In the genomic region with DNA sequence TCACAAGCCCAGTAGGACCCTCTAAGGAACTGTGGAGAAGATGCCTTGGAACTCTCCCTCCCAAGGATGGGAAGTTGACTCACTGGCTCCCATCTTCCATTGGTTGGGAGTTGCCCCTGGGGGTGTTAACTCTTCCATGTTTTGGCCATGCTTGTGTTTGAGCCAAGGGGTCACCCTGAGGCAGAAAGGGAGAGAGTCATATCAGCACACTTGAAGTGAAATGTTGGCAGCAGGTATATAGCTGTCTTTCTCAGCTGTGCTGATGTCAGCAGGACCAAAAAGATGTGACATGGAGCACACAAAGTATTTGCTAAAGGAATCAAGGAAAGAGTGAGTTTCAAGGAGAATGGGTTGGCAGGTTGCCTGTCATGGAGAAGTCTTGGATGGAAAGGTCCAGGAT, we compare ENCODE assay signal across 25 cellular contexts.
DNase-seq lines count a peak whose midpoint lies in the region; ATAC-seq, FAIRE-seq and TF ChIP-seq lines count a peak whose summit lies in the region.
"Had no signal": no experiment of that assay in that cellular context is flagged by ENCODE, and none has a peak within 500 bp of the region (broad histone marks: within the 10 kb centered on the region; RNA-seq: fewer than 3 reads in every experiment).

No MANE protein-coding gene starts in this region.

- H3F3A ChIP-seq in Loucy (ENCODE audit: low read depth) = no peaks in the 10 kb centered on the region

- H3K4me1 ChIP-seq in Loucy (ENCODE audit: insufficient read depth, low read length, poor library complexity, severe bottlenecking) (peaks cover 19% of the 10 kb centered on the region), foreskin keratinocyte (no peaks in the 10 kb centered on the region)
- H3K4me1 ChIP-seq: A549; BE2C; BLaER1 treated with 17β-estradiol and CSF1 and Interleukin-3, amounts not matched to agents 10 nM and 100 nM had no signal

- intact Hi-C loops in Right ventricle myocardium inferior (cut with DNase I) = no loop called here
- intact Hi-C loops in cardiac septum (cut with DNase I) = no loop called here
- intact Hi-C loops in left cardiac atrium (cut with DNase I) = no loop called here

- no peaks in the 10 kb centered on the region for H3K9me2 ChIP-seq in Loucy (replicated peaks; ENCODE audit: low read depth, low read length)

- H3K79me2 ChIP-seq in Loucy (ENCODE audit: insufficient read depth, low read length) = no peaks in the 10 kb centered on the region

- H3K27ac ChIP-seq in foreskin keratinocyte = no peak overlapping the region
- H3K27ac ChIP-seq: A549; BLaER1 treated with 17β-estradiol and CSF1 and Interleukin-3, amounts not matched to agents 10 nM and 100 nM had no signal

- no peak for DNase-seq in Right ventricle myocardium inferior (ENCODE audit: missing footprints)
- no peak for DNase-seq in cardiac septum (ENCODE audit: low spot score)
- no peak for DNase-seq in left cardiac atrium
- DNase-seq in urothelium cell line (ENCODE audit: low spot score) = no peak
- DNase-seq in foreskin keratinocyte = no peak
- DNase-seq: 8988T; ACHN; AML-193; BE2C; CD4-positive, alpha-beta T cell; CD8-positive, alpha-beta memory T cell; DMS 273 treated with DMSO at 0.1 percent for 48 hours; DMS79; EL; GDM1; H9 had no signal

- TF ChIP-seq CTCF in Loucy (conservative IDR thresholded peaks at IDR 0.05; ENCODE audit: low read length) = no peak
- no peak for TF ChIP-seq CTCF in foreskin keratinocyte (conservative IDR thresholded peaks at IDR 0.05)

- H3K4me3 ChIP-seq in Loucy (ENCODE audit: low read length, poor library complexity, severe bottlenecking) = no peak overlapping the region
- H3K4me3 ChIP-seq: A549; BLaER1 treated with 17β-estradiol and CSF1 and Interleukin-3, amounts not matched to agents 10 nM and 100 nM; GM12878; GM23338 had no signal

- H2AFZ ChIP-seq in Loucy (ENCODE audit: low read length) = peak overlapping the region; percentile 72; the same call in 1 of the 2 replicates
- H2AFZ ChIP-seq: GM23338 had no signal

- ATAC-seq in Right ventricle myocardium inferior = peak; percentile 63
- ATAC-seq in left cardiac atrium = peak; percentile 50 to 64
- no peak for ATAC-seq in foreskin keratinocyte
- no peak for ATAC-seq in GM21576 (IDR thresholded peaks at IDR 0.05; ENCODE audit: unreplicated experiment)
- ATAC-seq: A549, GM12878, GM23338, HCT116 had no signal

- H3K9ac ChIP-seq in Loucy (ENCODE audit: low read depth, low read length, poor library complexity, severe bottlenecking) = no peak overlapping the region
- H3K9ac ChIP-seq: BLaER1 treated with 17β-estradiol and CSF1 and Interleukin-3, amounts not matched to agents 10 nM and 100 nM had no signal

- H3K9me3 ChIP-seq in Loucy (ENCODE audit: insufficient read depth, low read depth, low read length) = no peaks in the 10 kb centered on the region
- H3K9me3 ChIP-seq: A549; BE2C; BLaER1 treated with 17β-estradiol and CSF1 and Interleukin-3, amounts not matched to agents 10 nM and 100 nM had no signal

- H3K27me3 ChIP-seq in Loucy (ENCODE audit: insufficient read depth, low read length, poor library complexity, severe bottlenecking) = no peaks in the 10 kb centered on the region
- no peaks in the 10 kb centered on the region for H3K27me3 ChIP-seq in foreskin keratinocyte
- H3K27me3 ChIP-seq: BE2C; BLaER1 treated with 17β-estradiol and CSF1 and Interleukin-3, amounts not matched to agents 10 nM and 100 nM had no signal

- no peaks in the 10 kb centered on the region for H3K36me3 ChIP-seq in Loucy (ENCODE audit: insufficient read depth, low read length)
- H3K36me3 ChIP-seq: BE2C; BLaER1 treated with 17β-estradiol and CSF1 and Interleukin-3, amounts not matched to agents 10 nM and 100 nM had no signal

- FAIRE-seq in urothelium cell line (lab: Jason Lieb, UNC) = peak; percentile 53
- FAIRE-seq: A549, D721Med, GM12878, GM19239 had no signal

- H4K20me1 ChIP-seq in Loucy (ENCODE audit: insufficient read depth, low read length, poor library complexity, severe bottlenecking) = no peaks in the 10 kb centered on the region
- H4K20me1 ChIP-seq: BLaER1 treated with 17β-estradiol and CSF1 and Interleukin-3, amounts not matched to agents 10 nM and 100 nM had no signal

- no peak overlapping the region for H3K4me2 ChIP-seq in Loucy (ENCODE audit: low read depth, low read length, poor library complexity, severe bottlenecking)
- H3K4me2 ChIP-seq: A549; BLaER1 treated with 17β-estradiol and CSF1 and Interleukin-3, amounts not matched to agents 10 nM and 100 nM; GM23338 had no signal

Comparison
In these comparisons a context has a peak if more than half of its experiments do, and no peak if none do; other contexts are left out.
1. ATAC-seq: peak in Right ventricle myocardium inferior (single experiment) and left cardiac atrium (2 of 2); none in foreskin keratinocyte (single experiment) and GM21576 (single experiment).